Comparison of ENCODE assay signal across 20 cellular contexts in the genomic region with DNA sequence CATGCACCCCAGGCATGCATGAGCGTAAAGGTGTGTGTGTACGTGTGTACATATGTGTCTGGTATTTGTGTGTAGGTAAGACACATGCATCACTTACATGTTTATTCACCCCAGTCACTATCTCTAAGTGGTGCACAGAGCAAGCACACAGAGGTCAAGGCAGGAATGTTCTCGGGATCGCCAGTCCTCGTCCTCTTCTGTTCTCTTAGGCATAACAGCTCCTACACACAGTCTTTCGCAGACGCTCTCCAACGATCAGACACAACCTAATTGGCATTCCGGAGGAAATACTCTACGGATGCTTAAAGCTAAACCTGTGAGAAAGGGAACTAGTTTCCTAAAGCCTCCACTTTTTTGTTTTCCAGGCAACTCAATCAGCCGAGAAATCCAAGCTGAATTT.
"Had no signal": no experiment of that assay in that cellular context is flagged by ENCODE, and none has a peak within 500 bp of the region (broad histone marks: within the 10 kb centered on the region; RNA-seq: fewer than 3 reads in every experiment).

No MANE protein-coding gene starts in this region.

- H3K36me3 ChIP-seq: gastrocnemius medialis, ovary, stomach, thoracic aorta, uterus had no signal

- H3K4me3 Mint-ChIP-seq: dendritic cell treated with granulocyte-macrophage colony-stimulating factor and Interleukin-4, amounts not matched to agents 40 ng/mL and 50 ng/mL, for 4 days; effector memory CD8-positive, alpha-beta T cell; naive B cell; neural crest cell had no signal

- ATAC-seq: effector memory CD8-positive, alpha-beta T cell; gastrocnemius medialis; left colon; right cardiac atrium had no signal

- H3K36me3 Mint-ChIP-seq: naive B cell had no signal

- H3K4me1 ChIP-seq: esophagus muscularis mucosa, stomach, uterus had no signal

- H3K4me3 ChIP-seq: esophagus muscularis mucosa, gastrocnemius medialis, ovary, stomach, thoracic aorta, uterus had no signal

- H3K27ac Mint-ChIP-seq: dendritic cell treated with granulocyte-macrophage colony-stimulating factor and Interleukin-4, amounts not matched to agents 40 ng/mL and 50 ng/mL, for 4 days; effector memory CD8-positive, alpha-beta T cell; naive B cell; progenitor cell of endocrine pancreas had no signal

- H3K9me3 Mint-ChIP-seq: effector memory CD8-positive, alpha-beta T cell had no signal

- H3K9me3 ChIP-seq: esophagus muscularis mucosa, gastrocnemius medialis, ovary, stomach, thoracic aorta, uterus had no signal

- H3K27ac ChIP-seq: epithelial cell of prostate, esophagus muscularis mucosa, gastrocnemius medialis, ovary, stomach, thoracic aorta, uterus had no signal

- H3K4me1 Mint-ChIP-seq: naive B cell had no signal

- DNase-seq: effector memory CD8-positive, alpha-beta T cell; gastrocnemius medialis; left colon; mesendoderm; naive B cell; nucleus accumbens; ovary; right cardiac atrium; small intestine; stimulated activated CD4-positive, alpha-beta T cell treated with anti-CD3 and anti-CD28 coated beads, Interleukin-12 subunit alpha, Interleukin-12 subunit beta, amount 100 ng/mL, for 4 hours; stimulated activated naive CD4-positive, alpha-beta T cell; stomach; substantia nigra; uterus had no signal

- H3K27me3 Mint-ChIP-seq: dendritic cell treated with granulocyte-macrophage colony-stimulating factor and Interleukin-4, amounts not matched to agents 40 ng/mL and 50 ng/mL, for 4 days; effector memory CD8-positive, alpha-beta T cell; naive B cell; progenitor cell of endocrine pancreas had no signal

- H3K27me3 ChIP-seq: esophagus muscularis mucosa, gastrocnemius medialis, ovary, stomach, uterus had no signal
